Comparison of ENCODE assay signal across 8 cellular contexts in genomic region chr6:35552285-35552917, GRCh38. TPM values are rescaled to one million over a fixed set of nuclear protein-coding genes. Genes with fewer than 3 reads are reported as not detected.
DNase-seq lines count a peak whose midpoint lies in the region; ATAC-seq and TF ChIP-seq lines count a peak whose summit lies in the region.

No MANE protein-coding gene starts in this region.

- no peaks in the 10 kb centered on the region for H3K36me3 ChIP-seq in left ventricle myocardium inferior
- H3K36me3 ChIP-seq in lung (ENCODE audit: control insufficient read depth in 2 of 2, insufficient read depth in 2 of 2, low read length in 2 of 2) = no peaks in the 10 kb centered on the region

- peaks cover 54% of the 10 kb centered on the region for H3K27me3 ChIP-seq in left ventricle myocardium inferior (ENCODE audit: low read depth)
- no peaks in the 10 kb centered on the region for H3K27me3 ChIP-seq in lung (ENCODE audit: control insufficient read depth, insufficient read depth)

- H3K9me3 ChIP-seq in left ventricle myocardium inferior (replicated peaks) = peaks cover 29% of the 10 kb centered on the region
- peaks cover 0 to 5% of the 10 kb centered on the region in 2 donors for H3K9me3 ChIP-seq in lung (ENCODE audit: control insufficient read depth in 2 of 2, insufficient read depth in 1 of 2, low read length in 1 of 2)

- in situ Hi-C loops in astrocyte of the cerebellum (cut with HindIII; ENCODE audit: low sequenced_read_pairs) = no loop called here

- no peak for ATAC-seq in left ventricle myocardium superior
- peak; percentile 66 for ATAC-seq in lung (ENCODE audit: insufficient read depth, low FRiP score)
- no peak for ATAC-seq in GM19035 (IDR thresholded peaks at IDR 0.05; ENCODE audit: unreplicated experiment)

- WGBS in lung, 2 donors = 64 to 69% methylated on average over 5 of the region's 5 CpGs

- TF ChIP-seq CTCF in left ventricle myocardium inferior (IDR thresholded peaks at IDR 0.05; ENCODE audit: borderline replicate concordance) = peak; percentile 57
- TF ChIP-seq CTCF in astrocyte of the cerebellum (IDR thresholded peaks at IDR 0.05; ENCODE audit: low read depth, low read length, missing control alignments) = peak; percentile 76
- peak; percentile 66 for TF ChIP-seq CTCF in lung (IDR thresholded peaks at IDR 0.05; ENCODE audit: control extremely low read depth, extremely low read depth)

- DNase-seq in left ventricle myocardium inferior = no peak
- DNase-seq in left ventricle myocardium superior = no peak
- peak in 4 of 5 donors; percentile 34 to 70 (median 48) for DNase-seq in T-helper 1 cell
- no peak for DNase-seq in astrocyte of the cerebellum (ENCODE audit: low read depth)
- peak; percentile 39 for DNase-seq in lung (ENCODE audit: low spot score)
- peak; percentile 14 to 17 for DNase-seq in stimulated activated CD8-positive, alpha-beta memory T cell treated with anti-CD3 and anti-CD28 coated beads, Interleukin-7, amount 100 ng/mL, for 48 hours (ENCODE audit: extremely low read depth in 1 of 2, low read depth in 1 of 2)
- DNase-seq in DMS114 treated with DMSO at 0.1 percent for 48 hours (lab: John Stamatoyannopoulos, UW; ENCODE audit: unreplicated experiment) = no peak

- H3K27ac ChIP-seq in left ventricle myocardium inferior (replicated peaks) (no peak overlapping the region), lung (ENCODE audit: low read depth in 1 of 2, low read length in 1 of 2) (no peak overlapping the region)

- H3K4me3 ChIP-seq in left ventricle myocardium inferior = no peak overlapping the region
- H3K4me3 ChIP-seq in astrocyte of the cerebellum (ENCODE audit: low read depth, low read length) = no peak overlapping the region
- H3K4me3 ChIP-seq in lung = no peak overlapping the region

- intact Hi-C loops in left ventricle myocardium inferior (cut with micrococcal nuclease) (no loop called here), left ventricle myocardium superior (cut with micrococcal nuclease) (no loop called here)

- no peaks in the 10 kb centered on the region for H3K4me1 ChIP-seq in left ventricle myocardium inferior
- peaks cover 0 to under 1% of the 10 kb centered on the region in 2 donors for H3K4me1 ChIP-seq in lung (ENCODE audit: control insufficient read depth in 2 of 2, insufficient read depth in 2 of 2, low read length in 2 of 2)

RNA-seq across cellular contexts. Expression of gene TULP1, which starts 39.7 kb away (rescaled TPM):
- total RNA-seq in left ventricle myocardium inferior (not detected), left ventricle myocardium superior (not detected), lung (1 to 10 TPM in 1 of 2 donors, not detected in 1; 2.6 TPM)
- under 1 TPM; 0.05 to 0.26 TPM for polyA plus RNA-seq in lung

RNA-seq across cellular contexts. Expression of gene TEAD3, which starts 55.5 kb away (rescaled TPM):
- 28.0 TPM for total RNA-seq in left ventricle myocardium inferior
- 30.4 TPM for total RNA-seq in left ventricle myocardium superior
- 10 to 100 TPM; 19.2 to 20.7 TPM for total RNA-seq in lung
- 10 to 100 TPM; 15.0 to 17.8 TPM for polyA plus RNA-seq in lung

Comparison
In these comparisons a context has a peak if more than half of its experiments do, and no peak if none do; other contexts are left out.
1. DNase-seq: peak in T-helper 1 cell (4 of 5), lung (single experiment) and stimulated activated CD8-positive, alpha-beta memory T cell treated with anti-CD3 and anti-CD28 coated beads, Interleukin-7, amount 100 ng/mL, for 48 hours (2 of 2); none in left ventricle myocardium inferior (single experiment), left ventricle myocardium superior (single experiment), astrocyte of the cerebellum (single experiment) and DMS114 treated with DMSO at 0.1 percent for 48 hours (single experiment).
2. Peak in every context shown above with its lines, with median percentiles within 50 percentile points of each other: CTCF ChIP-seq.